ENCODE assay signal across 28 cellular contexts in genomic region chr6:26354162-26354561, GRCh38.
"Had no signal": no experiment of that assay in that cellular context is flagged by ENCODE, and none has a peak within 500 bp of the region (broad histone marks: within the 10 kb centered on the region; RNA-seq: fewer than 3 reads in every experiment).

No MANE protein-coding gene starts in this region.

- H3K4me1 ChIP-seq: colonic mucosa, esophagus muscularis mucosa, gastroesophageal sphincter, heart left ventricle, left ventricle myocardium inferior, lower lobe of right lung, psoas muscle, tibial nerve, upper lobe of left lung had no signal

- H3K79me2 ChIP-seq: hepatocyte had no signal

- ATAC-seq: foreskin keratinocyte; gastroesophageal sphincter; heart left ventricle; left colon; lower lobe of right lung; naive thymus-derived CD8-positive, alpha-beta T cell; psoas muscle; right cardiac atrium; stimulated activated memory B cell treated with anti-CD40 and anti-IgM and Interleukin-4, amounts not matched to agents 10 μg/mL and 1 μg/mL and 100 μg/mL, for 72 hours; stimulated activated naive CD8-positive, alpha-beta T cell treated with anti-CD3 and anti-CD28 coated beads, Interleukin-15, Interleukin-2, amounts not matched to agents 100 U/mL and 50 U/mL, for 24 hours had no signal

- H3K9me3 ChIP-seq: colonic mucosa, esophagus muscularis mucosa, gastroesophageal sphincter, heart left ventricle, left ventricle myocardium inferior, lower lobe of right lung, psoas muscle, spleen, testis, tibial nerve, upper lobe of left lung had no signal

- H3K4me3 ChIP-seq: colonic mucosa, esophagus muscularis mucosa, gastroesophageal sphincter, heart left ventricle, hepatocyte, left ventricle myocardium inferior, lower lobe of right lung, psoas muscle, skin epidermis, spleen, testis, tibial nerve, upper lobe of left lung had no signal

- DNase-seq: colonic mucosa; effector CD8-positive, alpha-beta T cell; endodermal cell; foreskin keratinocyte; heart left ventricle; left colon; left ventricle myocardium inferior; lower lobe of right lung; naive thymus-derived CD8-positive, alpha-beta T cell; nephron progenitor cell; nucleus accumbens; posterior cingulate gyrus; psoas muscle; right cardiac atrium; spleen; stimulated activated CD4-positive, alpha-beta T cell treated with anti-CD3 and anti-CD28 coated beads, Interleukin-4, amount 100 ng/mL, for 4 hours; stimulated activated naive CD8-positive, alpha-beta T cell treated with anti-CD3 and anti-CD28 coated beads, Interleukin-15, Interleukin-2, amounts not matched to agents 100 U/mL and 50 U/mL, for 24 hours; substantia nigra; testis; upper lobe of left lung had no signal

- H2AFZ ChIP-seq: hepatocyte had no signal

- H3K27ac ChIP-seq: colonic mucosa, esophagus muscularis mucosa, foreskin keratinocyte, gastroesophageal sphincter, heart left ventricle, hepatocyte, left ventricle myocardium inferior, lower lobe of right lung, psoas muscle, skin epidermis, spleen, testis, tibial nerve, upper lobe of left lung had no signal

- H3K27me3 ChIP-seq: colonic mucosa, foreskin keratinocyte, gastroesophageal sphincter, heart left ventricle, hepatocyte, testis, tibial nerve, upper lobe of left lung had no signal

- H3K4me2 ChIP-seq: hepatocyte had no signal

- H3K36me3 ChIP-seq: colonic mucosa, esophagus muscularis mucosa, gastroesophageal sphincter, heart left ventricle, left ventricle myocardium inferior, lower lobe of right lung, spleen, tibial nerve, upper lobe of left lung had no signal

- FAIRE-seq: islet of Langerhans, urothelium cell line had no signal
